Comparison of ENCODE assay signal across 8 cellular contexts in genomic region chr14:68283378-68284123, GRCh38.
DNase-seq lines count a peak whose midpoint lies in the region; ATAC-seq and TF ChIP-seq lines count a peak whose summit lies in the region.

No MANE protein-coding gene starts in this region.

- TF ChIP-seq POLR2A in GM15510 (IDR thresholded peaks at IDR 0.05; ENCODE audit: borderline replicate concordance, extremely low read depth, insufficient read length) (peak; percentile 39), heart left ventricle (IDR thresholded peaks at IDR 0.05) (no peak)

- H3K27ac ChIP-seq in heart left ventricle (peak overlapping the region in 9 of 12 donors; percentile 0 to 82 (median 40)), caudate nucleus (ENCODE audit: low read depth, low read length) (no peak overlapping the region)

- H3K36me3 ChIP-seq in heart left ventricle, result no peaks in the 10 kb centered on the region

- H3K27me3 ChIP-seq in heart left ventricle, result no peaks in the 10 kb centered on the region

- no peaks in the 10 kb centered on the region for H3K9me3 ChIP-seq in heart left ventricle

- no peak overlapping the region for H3K4me3 ChIP-seq in heart left ventricle

- ATAC-seq in HG02938 (IDR thresholded peaks at IDR 0.05; ENCODE audit: unreplicated experiment) (peak; percentile 40), heart left ventricle (peak; percentile 36 to 68 (median 48))

- no peaks in the 10 kb centered on the region for H3K27me3 Mint-ChIP-seq in chondrocyte (ENCODE audit: low read depth)

- H3K9me3 Mint-ChIP-seq in chondrocyte (ENCODE audit: low read depth), result no peaks in the 10 kb centered on the region

- DNase-seq in activated CD4-positive, alpha-beta T cell treated with anti-CD3 and anti-CD28 coated beads, Interleukin-2, amount 50 U/mL, for 4 hours, result peak; percentile 28 to 41
- peak in 4 of 5 donors; percentile 38 to 69 (median 42) for DNase-seq in heart left ventricle
- peak; percentile 60 for DNase-seq in stimulated activated CD8-positive, alpha-beta memory T cell treated with anti-CD3 and anti-CD28 coated beads, Interleukin-4, amount 100 ng/mL, for 48 hours
- DNase-seq in chondrocyte (ENCODE audit: low spot score), result no peak
- no peak for DNase-seq in caudate nucleus (lab: John Stamatoyannopoulos, UW)
- no peak for DNase-seq in NCI-H2081 treated with DMSO at 0.1 percent for 48 hours (lab: John Stamatoyannopoulos, UW)

- TF ChIP-seq CTCF in heart left ventricle (IDR thresholded peaks at IDR 0.05) (no peak), chondrocyte (IDR thresholded peaks at IDR 0.05) (no peak)

- H3K4me1 ChIP-seq in heart left ventricle, result peaks cover 0 to 63% (median 9%) of the 10 kb centered on the region in 12 donors

- no peaks in the 10 kb centered on the region for H3K36me3 Mint-ChIP-seq in chondrocyte (ENCODE audit: low read depth)

- WGBS in heart left ventricle, 4 donors, result 60 to 66% (median 62%) methylated on average over 10 to 11 of the region's 11 CpGs

- no peak overlapping the region for H3K27ac Mint-ChIP-seq in chondrocyte (ENCODE audit: unreplicated experiment)

- intact Hi-C loops in heart left ventricle (cut with DNase I), result loop anchor here in 1 of 10 donors (10.0 kb wide), 1 partner anchor 91 kb away; no protein-coding TSS in a partner anchor

- peaks cover 6% of the 10 kb centered on the region for H3K4me1 Mint-ChIP-seq in chondrocyte (ENCODE audit: low read depth)

- no peak overlapping the region for H3K4me3 Mint-ChIP-seq in chondrocyte (ENCODE audit: unreplicated experiment)

Comparison
In these comparisons a context has a peak if more than half of its experiments do, and no peak if none do; other contexts are left out.
1. DNase-seq: peak in activated CD4-positive, alpha-beta T cell treated with anti-CD3 and anti-CD28 coated beads, Interleukin-2, amount 50 U/mL, for 4 hours (2 of 2), heart left ventricle (4 of 5) and stimulated activated CD8-positive, alpha-beta memory T cell treated with anti-CD3 and anti-CD28 coated beads, Interleukin-4, amount 100 ng/mL, for 48 hours (single experiment); none in chondrocyte (single experiment), caudate nucleus (0 of 61) and NCI-H2081 treated with DMSO at 0.1 percent for 48 hours (single experiment).